24 cellular contexts compared by ENCODE assay signal in the genomic region with DNA sequence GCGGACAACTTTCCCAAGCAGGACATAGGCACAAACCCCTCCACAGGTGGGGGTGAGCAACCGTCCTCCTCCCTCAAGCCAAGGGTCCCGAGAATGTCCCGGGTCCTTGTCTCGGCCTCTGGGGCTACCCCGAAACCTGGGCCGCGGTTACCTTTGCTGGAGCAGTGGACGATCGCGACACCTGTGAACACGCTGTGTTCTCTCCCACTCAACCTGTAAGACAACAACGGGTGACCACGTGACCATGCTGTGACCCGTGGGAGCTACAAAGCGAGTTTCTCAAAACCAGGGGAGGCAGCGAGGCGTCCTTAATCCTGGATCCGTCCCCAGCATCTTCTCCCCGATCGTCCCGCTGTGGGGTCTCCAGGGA. TPM values are rescaled to one million over a fixed set of nuclear protein-coding genes. Genes with fewer than 3 reads are reported as not detected.
A peak's percentile ranks its signal among the peaks of the same experiment; 100 is the strongest.
DNase-seq lines count a peak whose midpoint lies in the region; ATAC-seq, FAIRE-seq and TF ChIP-seq lines count a peak whose summit lies in the region.
"Had no signal": no experiment of that assay in that cellular context is flagged by ENCODE, and none has a peak within 500 bp of the region (broad histone marks: within the 10 kb centered on the region; RNA-seq: fewer than 3 reads in every experiment).

No MANE protein-coding gene starts in this region.

- H3K4me3 ChIP-seq in Peyer's patch (no peak overlapping the region), kidney (ENCODE audit: low read length in 2 of 2) (no peak overlapping the region), spleen (no peak overlapping the region)
- H3K4me3 ChIP-seq: BLaER1 treated with 17β-estradiol and CSF1 and Interleukin-3, amounts not matched to agents 10 nM and 100 nM; PC-9 had no signal

- intact Hi-C loops in kidney (cut with DNase I) (no loop called here), spleen (cut with DNase I; ENCODE audit: low total_unique reads) (no loop called here)

- no peaks in the 10 kb centered on the region for H3K9me3 ChIP-seq in Peyer's patch
- no peaks in the 10 kb centered on the region for H3K9me3 ChIP-seq in kidney (ENCODE audit: control insufficient read depth in 1 of 2, low read length in 2 of 2)
- H3K9me3 ChIP-seq in spleen = peaks cover 0 to 9% (median 0%) of the 10 kb centered on the region in 8 donors
- H3K9me3 ChIP-seq: Caco-2 had no signal

- no peaks in the 10 kb centered on the region for H3K4me1 ChIP-seq in Peyer's patch
- no peaks in the 10 kb centered on the region for H3K4me1 ChIP-seq in kidney (ENCODE audit: control insufficient read depth in 1 of 2, insufficient read depth in 1 of 2, low read depth in 1 of 2, low read length in 2 of 2)
- H3K4me1 ChIP-seq in spleen = no peaks in the 10 kb centered on the region
- H3K4me1 ChIP-seq: BLaER1 treated with 17β-estradiol and CSF1 and Interleukin-3, amounts not matched to agents 10 nM and 100 nM; Caco-2 had no signal

- FAIRE-seq in kidney (lab: Jason Lieb, UNC) = no peak
- FAIRE-seq: A204.1, G401.6 had no signal

- peak; percentile 39 for DNase-seq in activated CD8-positive, alpha-beta memory T cell treated with anti-CD3 and anti-CD28 coated beads, Interleukin-2, amount 10 ng/mL, durations not matched to agents 7 days and 5 days
- no peak for DNase-seq in activated CD8-positive, alpha-beta memory T cell treated with anti-CD3 and anti-CD28 coated beads, Interleukin-2, amount 50 U/mL, for 4 hours
- peak in 2 of 3 donors; percentile 38 to 39 for DNase-seq in Peyer's patch
- DNase-seq in kidney = peak; percentile 61
- DNase-seq in spleen = peak; percentile 58
- no peak for DNase-seq in SIG-M5 treated with dmso at 0.1 percent for 504 hours (lab: John Stamatoyannopoulos, UW; ENCODE audit: unreplicated experiment)
- no peak for DNase-seq in hypothalamus (lab: John Stamatoyannopoulos, UW)
- DNase-seq: CD8-positive, alpha-beta T cell; KBM-7; MV-4-11; NCI-H1105; NCI-H146; NCI-H2029 treated with DMSO at 0.1 percent for 48 hours; NCI-H446 treated with DMSO at 0.1 percent for 48 hours; NCI-H526; PC-9; RPMI8226; SHP77 had no signal

- TF ChIP-seq POLR2A in Peyer's patch (IDR thresholded peaks at IDR 0.05) = no peak
- TF ChIP-seq POLR2A in spleen (IDR thresholded peaks at IDR 0.05) = no peak

- H3K36me3 Mint-ChIP-seq in activated CD8-positive, alpha-beta memory T cell treated with anti-CD3 and anti-CD28 coated beads, Interleukin-2, amount 10 ng/mL, durations not matched to agents 7 days and 5 days = peaks cover 43% of the 10 kb centered on the region

- CTCF ChIA-PET in activated CD8-positive, alpha-beta memory T cell treated with anti-CD3 and anti-CD28 coated beads, Interleukin-2, amount 10 ng/mL, durations not matched to agents 7 days and 5 days (lab: Charles Lee) = no interaction called here

- no peak overlapping the region for H3K27ac Mint-ChIP-seq in activated CD8-positive, alpha-beta memory T cell treated with anti-CD3 and anti-CD28 coated beads, Interleukin-2, amount 10 ng/mL, durations not matched to agents 7 days and 5 days
- H3K27ac Mint-ChIP-seq: CD8-positive, alpha-beta T cell had no signal

- H3K9me3 Mint-ChIP-seq in activated CD8-positive, alpha-beta memory T cell treated with anti-CD3 and anti-CD28 coated beads, Interleukin-2, amount 10 ng/mL, durations not matched to agents 7 days and 5 days (ENCODE audit: low read depth) = no peaks in the 10 kb centered on the region
- H3K9me3 Mint-ChIP-seq: CD8-positive, alpha-beta T cell had no signal

- WGBS in spleen, 5 donors = 91 to 98% (median 96%) methylated on average over 22 of the region's 22 CpGs

- no peak for ATAC-seq in activated CD8-positive, alpha-beta memory T cell treated with anti-CD3 and anti-CD28 coated beads, Interleukin-2, amount 10 ng/mL, durations not matched to agents 7 days and 5 days
- ATAC-seq in GM21447 (IDR thresholded peaks at IDR 0.05; ENCODE audit: unreplicated experiment) = no peak
- ATAC-seq: HCT116 had no signal

- H3K4me1 Mint-ChIP-seq in activated CD8-positive, alpha-beta memory T cell treated with anti-CD3 and anti-CD28 coated beads, Interleukin-2, amount 10 ng/mL, durations not matched to agents 7 days and 5 days = no peaks in the 10 kb centered on the region

- H3K27ac ChIP-seq in Peyer's patch (no peak overlapping the region), kidney (ENCODE audit: low read depth in 2 of 2, low read length in 2 of 2) (no peak overlapping the region), spleen (no peak overlapping the region)
- H3K27ac ChIP-seq: BLaER1 treated with 17β-estradiol and CSF1 and Interleukin-3, amounts not matched to agents 10 nM and 100 nM; PC-9 had no signal

- no peak overlapping the region for H3K9ac ChIP-seq in kidney (ENCODE audit: low read length in 2 of 2)
- H3K9ac ChIP-seq: BLaER1 treated with 17β-estradiol and CSF1 and Interleukin-3, amounts not matched to agents 10 nM and 100 nM had no signal

- H3K4me3 Mint-ChIP-seq in activated CD8-positive, alpha-beta memory T cell treated with anti-CD3 and anti-CD28 coated beads, Interleukin-2, amount 10 ng/mL, durations not matched to agents 7 days and 5 days = no peak overlapping the region
- H3K4me3 Mint-ChIP-seq: CD8-positive, alpha-beta T cell had no signal

- no peaks in the 10 kb centered on the region for H3K27me3 Mint-ChIP-seq in activated CD8-positive, alpha-beta memory T cell treated with anti-CD3 and anti-CD28 coated beads, Interleukin-2, amount 10 ng/mL, durations not matched to agents 7 days and 5 days

- TF ChIP-seq CTCF in Peyer's patch (IDR thresholded peaks at IDR 0.05) = no peak
- no peak for TF ChIP-seq CTCF in kidney (IDR thresholded peaks at IDR 0.05; ENCODE audit: borderline replicate concordance, extremely low read depth, insufficient read depth)
- no peak for TF ChIP-seq CTCF in spleen (IDR thresholded peaks at IDR 0.05 in 8 of 11, conservative IDR thresholded peaks at IDR 0.05 in 3 of 11)

- H3K27me3 ChIP-seq in Peyer's patch (no peaks in the 10 kb centered on the region), spleen (replicated peaks in 1 of 7) (no peaks in the 10 kb centered on the region)
- H3K27me3 ChIP-seq: BLaER1 treated with 17β-estradiol and CSF1 and Interleukin-3, amounts not matched to agents 10 nM and 100 nM had no signal

- H3K36me3 ChIP-seq in Peyer's patch (peaks cover 0 to 53% (median 0%) of the 10 kb centered on the region in 3 donors), kidney (ENCODE audit: control insufficient read depth in 1 of 2, insufficient read depth in 2 of 2, low read length in 2 of 2) (peaks cover 12 to 16% of the 10 kb centered on the region in 2 donors), spleen (peaks cover 0 to 88% (median 55%) of the 10 kb centered on the region in 6 donors)

RNA-seq across cellular contexts. Expression of a gene that starts 17.9 kb away (rescaled TPM):
- 10 to 100 TPM; 39.9 to 44.7 TPM for total RNA-seq in activated CD8-positive, alpha-beta memory T cell treated with anti-CD3 and anti-CD28 coated beads, Interleukin-2, amount 10 ng/mL, durations not matched to agents 7 days and 5 days
- total RNA-seq in Peyer's patch (10 to 100 TPM in 3 of 4 donors, 1 to 10 TPM in 1; 9.5 to 23.9 (median 15.1) TPM), kidney (33.3 TPM), spleen (10 to 100 TPM; 21.3 to 35.5 (median 27.9) TPM)
- polyA plus RNA-seq in kidney (ENCODE audit: insufficient read depth, low read depth, low replicate concordance) (29.9 TPM), spleen (10 to 100 TPM; 25.0 to 28.8 (median 26.6) TPM)

RNA-seq across cellular contexts. Expression of a gene that starts 42.9 kb away (rescaled TPM):
- total RNA-seq in activated CD8-positive, alpha-beta memory T cell treated with anti-CD3 and anti-CD28 coated beads, Interleukin-2, amount 10 ng/mL, durations not matched to agents 7 days and 5 days = 100 to 1,000 TPM; 204 to 235 TPM
- total RNA-seq in Peyer's patch (100 to 1,000 TPM; 201 to 361 (median 314) TPM), kidney (357 TPM), spleen (100 to 1,000 TPM; 255 to 309 (median 297) TPM)
- polyA plus RNA-seq in kidney (ENCODE audit: insufficient read depth, low read depth, low replicate concordance) (654 TPM), spleen (100 to 1,000 TPM; 396 to 443 (median 425) TPM)

Comparison
In these comparisons a context has a peak if more than half of its experiments do, and no peak if none do; other contexts are left out.
1. DNase-seq: peak in activated CD8-positive, alpha-beta memory T cell treated with anti-CD3 and anti-CD28 coated beads, Interleukin-2, amount 10 ng/mL, durations not matched to agents 7 days and 5 days (single experiment), Peyer's patch (2 of 3), kidney (single experiment) and spleen (single experiment); none in activated CD8-positive, alpha-beta memory T cell treated with anti-CD3 and anti-CD28 coated beads, Interleukin-2, amount 50 U/mL, for 4 hours (single experiment), SIG-M5 treated with dmso at 0.1 percent for 504 hours (single experiment) and hypothalamus (0 of 51).